In the genomic region with DNA sequence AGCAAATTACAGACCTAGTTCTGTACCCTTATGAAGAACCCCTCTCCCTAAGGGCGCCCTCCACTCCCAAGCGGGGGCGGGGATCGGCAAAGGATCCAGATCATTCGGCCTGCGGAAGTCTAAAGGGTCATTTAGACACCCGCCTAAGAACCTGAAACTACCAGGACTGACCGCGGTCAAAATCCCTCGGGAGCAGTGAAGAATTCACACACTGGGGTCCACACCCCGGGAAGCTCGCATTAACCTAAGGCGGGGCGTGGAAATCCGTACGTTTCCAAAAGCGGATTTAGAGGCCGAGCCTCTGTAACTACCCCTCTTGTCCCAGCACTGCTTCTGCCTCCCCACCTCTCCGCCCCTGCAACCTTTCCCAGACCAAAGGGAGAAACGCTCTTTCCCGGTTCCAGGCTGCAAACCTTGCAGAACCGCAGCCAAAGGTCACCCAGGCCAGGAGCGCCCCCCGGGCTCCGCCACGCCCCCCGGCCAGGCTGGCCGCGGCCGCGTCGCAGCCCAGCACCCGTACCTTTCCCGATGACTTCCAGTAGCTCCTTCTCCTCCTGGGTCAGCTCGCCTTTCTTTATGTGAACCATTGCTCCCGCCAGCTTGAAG, we compare ENCODE assay signal across 8 cellular contexts. TPM values are rescaled to one million over a fixed set of nuclear protein-coding genes. Genes with fewer than 3 reads are reported as not detected.
DNase-seq lines count a peak whose midpoint lies in the region; ATAC-seq, FAIRE-seq and TF ChIP-seq lines count a peak whose summit lies in the region.

No MANE protein-coding gene starts in this region.

- peak overlapping the region; percentile 42 for H3K27ac ChIP-seq in CD4-positive, alpha-beta T cell (ENCODE audit: low read depth, low read length)
- peak overlapping the region; percentile 93 for H3K27ac ChIP-seq in Panc1 (ENCODE audit: low read length)
- H3K27ac ChIP-seq in coronary artery = peak overlapping the region; percentile 80 to 93
- H3K27ac ChIP-seq in thoracic aorta = peak overlapping the region; percentile 89 to 93

- no peaks in the 10 kb centered on the region; the same call in 1 of the 2 replicates for H3K36me3 ChIP-seq in Panc1 (ENCODE audit: control insufficient read depth, insufficient read depth, low read length)
- H3K36me3 ChIP-seq in thoracic aorta = no peaks in the 10 kb centered on the region

- no peaks in the 10 kb centered on the region for H3K9me3 Mint-ChIP-seq in CD4-positive, alpha-beta T cell
- H3K9me3 Mint-ChIP-seq in memory B cell = no peaks in the 10 kb centered on the region

- intact Hi-C loops in CD4-positive, alpha-beta T cell (cut with DNase I, micrococcal nuclease) = loop anchor here (5.0 kb wide), 3 partner anchors 223 to 1297 kb away; partner anchors contain the start of genes CRPPA (in 2 of the 2), AHR (in 1 of the 2) and SNX13 (in 1 of the 2)
- intact Hi-C loops in Panc1 (cut with micrococcal nuclease; ENCODE audit: unreplicated experiment) = no loop called here

- POLR2A ChIA-PET in CD4-positive, alpha-beta T cell (lab: Charles Lee) = interaction anchor here (1.0 to 2.9 kb wide), 9 partner anchors 9 to 653 kb away, joined by 3 to 42 read pairs (median 5); partner anchors contain the start of genes AHR and CRPPA
- POLR2A ChIA-PET in Panc1 (lab: Charles Lee) = interaction anchor here (0.7 kb wide), 1 partner anchor 47 kb away, joined by 4 read pairs; no protein-coding TSS in a partner anchor

- H3K9me3 ChIP-seq in CD4-positive, alpha-beta T cell (ENCODE audit: control insufficient read depth, low read length) = no peaks in the 10 kb centered on the region
- H3K9me3 ChIP-seq in Panc1 (ENCODE audit: control insufficient read depth, insufficient read depth, low read depth, low read length) (no peaks in the 10 kb centered on the region), thoracic aorta (no peaks in the 10 kb centered on the region)

- no peaks in the 10 kb centered on the region for H3K27me3 Mint-ChIP-seq in CD4-positive, alpha-beta T cell
- H3K27me3 Mint-ChIP-seq in memory B cell = no peaks in the 10 kb centered on the region

- H3K27ac Mint-ChIP-seq in CD4-positive, alpha-beta T cell = peak overlapping the region; percentile 90
- H3K27ac Mint-ChIP-seq in memory B cell = peak overlapping the region; percentile 93

- CTCF ChIA-PET in CD4-positive, alpha-beta T cell (lab: Charles Lee) = no interaction called here
- CTCF ChIA-PET in Panc1 (lab: Charles Lee) = interaction anchor here (1.0 kb wide), 1 partner anchor 224 kb away, joined by 4 read pairs; the partner anchor contains the start of gene CRPPA

- BruUV-seq in Panc1 (replicated peaks; lab: Mats Ljungman, UMichigan) = no TSS peak

- no peak for ATAC-seq in CD4-positive, alpha-beta T cell (ENCODE audit: poor library complexity)
- ATAC-seq in Panc1 (peak; percentile 66), memory B cell (ENCODE audit: low read depth) (peak; percentile 0), thoracic aorta (ENCODE audit: insufficient number of reproducible peaks, low FRiP score, low read depth) (peak; percentile 21), HG02870 (IDR thresholded peaks at IDR 0.05; ENCODE audit: unreplicated experiment) (no peak)

- peak overlapping the region; percentile 76 to 95 for H3K4me3 ChIP-seq in Panc1 (ENCODE audit: low read depth in 2 of 2, low read length in 2 of 2)
- peak overlapping the region; percentile 90 for H3K4me3 ChIP-seq in coronary artery
- H3K4me3 ChIP-seq in thoracic aorta = peak overlapping the region; percentile 94

- peak in 4 of 10 experiments; percentile 1 to 39 (median 5) for DNase-seq in CD4-positive, alpha-beta T cell
- DNase-seq in H54 (ENCODE audit: insufficient read length, low spot score) (peak; percentile 44), Panc1 (ENCODE audit: low read depth, low spot score) (no peak), coronary artery (ENCODE audit: low spot score) (peak; percentile 74), memory B cell (ENCODE audit: low spot score in 2 of 2) (peak in 1 of 2 donors; percentile 7), thoracic aorta (ENCODE audit: low spot score) (no peak), medulla oblongata (ENCODE audit: extremely low spot score) (no peak)

- no peak for TF ChIP-seq POLR2A in H54 (IDR thresholded peaks at IDR 0.05; ENCODE audit: low read depth, low read length)

- H3K36me3 Mint-ChIP-seq in CD4-positive, alpha-beta T cell (ENCODE audit: low read depth) = peaks cover 15% of the 10 kb centered on the region
- peaks cover 2% of the 10 kb centered on the region for H3K36me3 Mint-ChIP-seq in memory B cell

- peak overlapping the region; percentile 99 for H3K4me3 Mint-ChIP-seq in CD4-positive, alpha-beta T cell
- H3K4me3 Mint-ChIP-seq in memory B cell = peak overlapping the region; percentile 99

- FAIRE-seq in H54 (lab: Jason Lieb, UNC) = no peak

- no peak for TF ChIP-seq CTCF in CD4-positive, alpha-beta T cell (IDR thresholded peaks at IDR 0.05)
- TF ChIP-seq CTCF in Panc1 (IDR thresholded peaks at IDR 0.05) (no peak), coronary artery (IDR thresholded peaks at IDR 0.05) (no peak), thoracic aorta (IDR thresholded peaks at IDR 0.05) (no peak)

- H3K4me1 ChIP-seq in Panc1 (ENCODE audit: control insufficient read depth, insufficient read depth, low read length) = peaks cover 40% of the 10 kb centered on the region
- peaks cover 21 to 32% of the 10 kb centered on the region in 2 donors for H3K4me1 ChIP-seq in thoracic aorta (ENCODE audit: control insufficient read depth in 1 of 2, low read depth in 2 of 2)

- in situ Hi-C loops in Panc1 (cut with HindIII; ENCODE audit: low pct_unique_long_range_greater_than_20kb, low sequenced_read_pairs) = no loop called here

- peaks cover 73% of the 10 kb centered on the region for H3K4me1 Mint-ChIP-seq in CD4-positive, alpha-beta T cell (ENCODE audit: low read depth)
- peaks cover 39% of the 10 kb centered on the region for H3K4me1 Mint-ChIP-seq in memory B cell

- H3K27me3 ChIP-seq in CD4-positive, alpha-beta T cell (ENCODE audit: control insufficient read depth, insufficient read depth, low read length) = no peaks in the 10 kb centered on the region
- H3K27me3 ChIP-seq in Panc1 (ENCODE audit: control insufficient read depth, insufficient read depth, low read length) (no peaks in the 10 kb centered on the region), thoracic aorta (replicated peaks; ENCODE audit: insufficient read depth) (no peaks in the 10 kb centered on the region)

RNA-seq across cellular contexts. Expression of gene ANKMY2, which starts 0.5 kb away (rescaled TPM):
- total RNA-seq in CD4-positive, alpha-beta T cell = 1 to 10 TPM; 3.3 to 5.1 TPM
- total RNA-seq in Panc1 (2021; ENCODE audit: unreplicated experiment) (18.6 TPM), thoracic aorta (10 to 100 TPM in 1 of 2 donors, 1 to 10 TPM in 1; 9.1 to 10.2 TPM)
- 15.1 TPM for polyA plus RNA-seq in Panc1 (2012; ENCODE audit: insufficient read length)

RNA-seq across cellular contexts. Expression of gene BZW2, which starts 0.9 kb away (rescaled TPM):
- total RNA-seq in CD4-positive, alpha-beta T cell = 10 to 100 TPM; 15.1 to 17.2 TPM
- total RNA-seq in Panc1 (2021; ENCODE audit: unreplicated experiment) (80.9 TPM), thoracic aorta (10 to 100 TPM; 19.5 to 40.9 TPM)
- polyA plus RNA-seq in Panc1 (2012; ENCODE audit: insufficient read length) = 58.7 TPM

Comparison
In these comparisons a context has a peak if more than half of its experiments do, and no peak if none do; other contexts are left out.
1. ATAC-seq: peak in Panc1 (single experiment), memory B cell (single experiment) and thoracic aorta (single experiment); none in CD4-positive, alpha-beta T cell (single experiment) and HG02870 (single experiment).
2. DNase-seq: peak in H54 (single experiment) and coronary artery (single experiment); none in Panc1 (single experiment), thoracic aorta (single experiment) and medulla oblongata (single experiment).
3. H3K27ac ChIP-seq: peak in every context shown above with its lines; median percentile 93 in Panc1; 91 in thoracic aorta; 86 in coronary artery; 42 in CD4-positive, alpha-beta T cell.
4. Peak in every context shown above with its lines, with median percentiles within 50 percentile points of each other: H3K4me3 ChIP-seq.